1 cellular context compared by ENCODE assay signal in genomic region chr20:47295921-47296426, GRCh38.
A peak's percentile ranks its signal among the peaks of the same experiment; 100 is the strongest.
TF ChIP-seq lines count a peak whose summit lies in the region.

No MANE protein-coding gene starts in this region.

TF ChIP-seq in K562, 482 proteins besides CTCF, POLR2A, EP300 and RAD21 (continued from another document):
- TF ChIP-seq ZBTB11 (CRISPR knock-in tag; IDR thresholded peaks at IDR 0.05) (peak in 1 of 3 experiments; percentile 53; a peak in 1 of 6 replicates), DDX20 (tag; IDR thresholded peaks at IDR 0.05; ENCODE audit: low read depth) (no peak), GTF3C2 (IDR thresholded peaks at IDR 0.05; ENCODE audit: borderline replicate concordance, extremely low read depth, insufficient read length) (no peak), MAFF (IDR thresholded peaks at IDR 0.05; ENCODE audit: low read length) (no peak), NFE2 (IDR thresholded peaks at IDR 0.05; ENCODE audit: low read depth) (no peak), CEBPB (tag; IDR thresholded peaks at IDR 0.05) (peak; percentile 55), CREB3L1 (IDR thresholded peaks at IDR 0.05; ENCODE audit: borderline replicate concordance, low read depth) (no peak), ZBTB7A (IDR thresholded peaks at IDR 0.05; ENCODE audit: borderline replicate concordance, control insufficient read depth, low read depth, low read length) (no peak), TRIM28 (IDR thresholded peaks at IDR 0.05) (no peak), TCF7L2 (IDR thresholded peaks at IDR 0.05; ENCODE audit: low read depth, low read length) (no peak), ELK3 (CRISPR knock-in tag; IDR thresholded peaks at IDR 0.05) (no peak), ZMIZ1 (IDR thresholded peaks at IDR 0.05; ENCODE audit: low read depth in 2 of 2, low read length in 2 of 2) (no peak), BCLAF1 (IDR thresholded peaks at IDR 0.05; ENCODE audit: borderline replicate concordance in 1 of 2, control insufficient read depth in 1 of 2, low read depth in 2 of 2, low read length in 1 of 2) (peak in 1 of 2 experiments; percentile 61; a peak in 1 of 4 replicates), THRA (IDR thresholded peaks at IDR 0.05) (no peak), CBFA2T3 (IDR thresholded peaks at IDR 0.05) (no peak), CEBPG (CRISPR knock-in tag; IDR thresholded peaks at IDR 0.05) (0 out of 2 replicates have a peak, but pooled peaks have one; percentile 42), CEBPG (tag; conservative IDR thresholded peaks at IDR 0.05 in 1 of 2, IDR thresholded peaks at IDR 0.05 in 1 of 2) (peak; percentile 49 to 50; a peak in 3 of 4 replicates)
